Comparison of ENCODE assay signal across 8 cellular contexts in the genomic region with DNA sequence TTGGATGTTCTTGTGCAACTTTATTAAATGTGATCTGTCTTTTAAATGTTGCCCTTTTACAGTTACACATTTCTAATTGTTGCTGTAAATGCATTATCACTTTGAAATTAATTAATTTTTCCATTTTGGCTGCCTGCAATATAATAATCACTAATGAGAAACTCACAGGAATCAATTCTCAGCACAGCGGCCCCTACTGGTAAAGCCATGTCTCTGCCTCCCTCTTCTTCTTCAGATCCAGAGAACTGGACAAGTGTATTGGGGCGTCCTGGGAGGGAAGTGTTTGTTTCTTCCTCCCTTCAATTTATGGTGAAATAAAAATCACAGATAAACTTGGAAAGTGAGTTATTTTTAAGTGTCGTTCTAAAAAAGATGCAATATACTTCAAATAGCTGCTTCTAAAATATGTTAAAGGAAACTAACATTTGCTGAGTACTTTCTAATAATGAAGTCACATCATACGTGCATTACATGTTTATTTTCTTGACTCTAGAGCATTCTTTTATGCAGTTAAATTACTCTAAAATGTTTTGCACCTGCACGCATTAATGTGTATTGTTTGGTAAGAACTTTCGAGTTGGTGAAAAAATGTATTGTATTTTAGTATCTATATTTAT.
A peak's percentile ranks its signal among the peaks of the same experiment; 100 is the strongest.
DNase-seq lines count a peak whose midpoint lies in the region; ATAC-seq and TF ChIP-seq lines count a peak whose summit lies in the region.

No MANE protein-coding gene starts in this region.

- peaks cover 17% of the 10 kb centered on the region for H3K36me3 Mint-ChIP-seq in activated naive CD8-positive, alpha-beta T cell treated with anti-CD3 and anti-CD28 coated beads, Interleukin-2, amount 50 U/mL, for 24 hours (ENCODE audit: low read depth)

- no peaks in the 10 kb centered on the region for H3K27me3 Mint-ChIP-seq in activated naive CD8-positive, alpha-beta T cell treated with anti-CD3 and anti-CD28 coated beads, Interleukin-2, amount 50 U/mL, for 24 hours

- ATAC-seq in GM19043 (IDR thresholded peaks at IDR 0.05; ENCODE audit: low read depth, unreplicated experiment) (peak; percentile 61), GM21825 (IDR thresholded peaks at IDR 0.05; ENCODE audit: unreplicated experiment) (no peak), HG03045 (IDR thresholded peaks at IDR 0.05; ENCODE audit: unreplicated experiment) (no peak)
- no peak for ATAC-seq in activated naive CD8-positive, alpha-beta T cell treated with anti-CD3 and anti-CD28 coated beads, Interleukin-2, amount 50 U/mL, for 24 hours

- CTCF ChIA-PET in BJ (lab: Yijun Ruan, JAX) = no interaction called here

- no peaks in the 10 kb centered on the region for H3K36me3 ChIP-seq in BJ (ENCODE audit: control insufficient read depth, insufficient read depth, low read length)

- no peak overlapping the region for H3K4me3 ChIP-seq in BJ (ENCODE audit: low read depth, low read length)

- peak; percentile 48 for TF ChIP-seq CTCF in BJ (IDR thresholded peaks at IDR 0.05; ENCODE audit: insufficient read depth, low read depth, low read length)

- no peaks in the 10 kb centered on the region for H3K27me3 ChIP-seq in BJ (ENCODE audit: control insufficient read depth, insufficient read depth, low read length)

- POLR2A ChIA-PET in BJ (lab: Charles Lee) = no interaction called here

- H3K9me3 Mint-ChIP-seq in activated naive CD8-positive, alpha-beta T cell treated with anti-CD3 and anti-CD28 coated beads, Interleukin-2, amount 50 U/mL, for 24 hours = no peaks in the 10 kb centered on the region

- DNase-seq in BJ (ENCODE audit: low read depth) (no peak), OCI-M1 (lab: John Stamatoyannopoulos, UW) (peak; percentile 46), inferior parietal cortex (ENCODE audit: extremely low spot score) (peak; percentile 72)
- peak; percentile 36 for DNase-seq in activated naive CD8-positive, alpha-beta T cell treated with anti-CD3 and anti-CD28 coated beads, Interleukin-2, amount 50 U/mL, for 24 hours
- peak; percentile 3 to 7 for DNase-seq in stimulated activated CD8-positive, alpha-beta memory T cell treated with anti-CD3 and anti-CD28 coated beads, Interleukin-2, amount 100 ng/mL, for 48 hours (ENCODE audit: low read depth in 2 of 2)

- H3K4me3 Mint-ChIP-seq in activated naive CD8-positive, alpha-beta T cell treated with anti-CD3 and anti-CD28 coated beads, Interleukin-2, amount 50 U/mL, for 24 hours = no peak overlapping the region

- H3K27ac Mint-ChIP-seq in activated naive CD8-positive, alpha-beta T cell treated with anti-CD3 and anti-CD28 coated beads, Interleukin-2, amount 50 U/mL, for 24 hours = no peak overlapping the region

- no peaks in the 10 kb centered on the region for H3K4me1 Mint-ChIP-seq in activated naive CD8-positive, alpha-beta T cell treated with anti-CD3 and anti-CD28 coated beads, Interleukin-2, amount 50 U/mL, for 24 hours
